1 cellular context compared by ENCODE assay signal in the genomic region with DNA sequence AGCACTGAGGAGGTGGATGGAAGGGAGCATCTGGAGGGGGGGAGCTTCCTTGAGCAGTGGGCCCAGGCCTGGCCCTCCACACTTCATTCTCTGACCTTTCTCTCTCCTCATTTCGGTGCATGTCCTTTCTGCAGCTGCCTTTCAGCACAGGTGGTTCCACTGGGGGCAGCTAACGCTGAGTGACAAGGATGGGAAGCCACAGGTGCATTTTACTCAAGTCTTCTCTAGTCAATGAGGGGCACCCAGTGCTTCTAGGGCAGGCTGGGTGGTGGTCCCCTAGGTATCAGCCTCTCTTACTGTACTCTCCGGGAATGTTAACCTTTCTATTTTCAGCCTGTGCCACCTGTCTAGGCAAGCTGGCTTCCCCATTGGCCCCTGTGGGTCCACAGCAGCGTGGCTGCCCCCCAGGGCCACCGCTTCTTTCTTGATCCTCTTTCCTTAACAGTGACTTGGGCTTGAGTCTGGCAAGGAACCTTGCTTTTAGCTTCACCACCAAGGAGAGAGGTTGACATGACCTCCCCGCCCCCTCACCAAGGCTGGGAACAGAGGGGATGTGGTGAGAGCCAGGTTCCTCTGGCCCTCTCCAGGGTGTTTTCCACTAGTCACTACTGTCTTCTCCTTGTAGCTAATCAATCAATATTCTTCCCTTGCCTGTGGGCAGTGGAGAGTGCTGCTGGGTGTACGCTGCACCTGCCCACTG.
TF ChIP-seq lines count a peak whose summit lies in the region.

No MANE protein-coding gene starts in this region.

TF ChIP-seq in A549, 52 proteins besides CTCF, POLR2A, EP300 and RAD21:
- TF ChIP-seq SREBF2 (IDR thresholded peaks at IDR 0.05) (no peak), POLR2AphosphoS2 (conservative IDR thresholded peaks at IDR 0.05; ENCODE audit: low read length) (0 out of 2 replicates have a peak, but pooled peaks have one; percentile 73)
